23 cellular contexts compared by ENCODE assay signal in genomic region chr15:85314653-85315052, GRCh38.
DNase-seq lines count a peak whose midpoint lies in the region; ATAC-seq and TF ChIP-seq lines count a peak whose summit lies in the region.
"Had no signal": no experiment of that assay in that cellular context is flagged by ENCODE, and none has a peak within 500 bp of the region (broad histone marks: within the 10 kb centered on the region; RNA-seq: fewer than 3 reads in every experiment).

No MANE protein-coding gene starts in this region.

- peaks cover 0 to 3% (median 0%) of the 10 kb centered on the region in 45 donors for H3K27me3 ChIP-seq in dorsolateral prefrontal cortex
- H3K27me3 ChIP-seq: ovary, right atrium auricular region had no signal

- peaks cover 4% of the 10 kb centered on the region for H3K36me3 Mint-ChIP-seq in activated T-helper 1 cell treated with anti-CD3 and anti-CD28 coated beads, Interleukin-12 subunit alpha, Interleukin-12 subunit beta, Interleukin-2, Interleukin-4 antibody, amounts not matched to agents 30 ng/mL and 10 ng/mL and 1 ng/mL, durations not matched to agents 14 hours and 24 hours and 36 hours (ENCODE audit: low read depth)
- H3K36me3 Mint-ChIP-seq in memory B cell: peaks cover 14% of the 10 kb centered on the region
- no peaks in the 10 kb centered on the region for H3K36me3 Mint-ChIP-seq in stimulated activated effector memory CD8-positive, alpha-beta T cell treated with anti-CD3 and anti-CD28 coated beads, Interleukin-12 subunit alpha, Interleukin-12 subunit beta, amount 100 ng/mL, for 72 hours
- H3K36me3 Mint-ChIP-seq: CD8-positive, alpha-beta T cell had no signal

- peak overlapping the region in 1 of 2 donors; percentile 68 for H3K27ac Mint-ChIP-seq in stimulated activated naive CD8-positive, alpha-beta T cell treated with anti-CD3 and anti-CD28 coated beads, Interleukin-15, amount 100 ng/mL, for 72 hours
- H3K27ac Mint-ChIP-seq in activated T-helper 1 cell treated with anti-CD3 and anti-CD28 coated beads, Interleukin-12 subunit alpha, Interleukin-12 subunit beta, Interleukin-2, Interleukin-4 antibody, amounts not matched to agents 30 ng/mL and 10 ng/mL and 1 ng/mL, durations not matched to agents 14 hours and 24 hours and 36 hours: peak overlapping the region; percentile 83
- H3K27ac Mint-ChIP-seq in memory B cell: peak overlapping the region; percentile 99
- no peak overlapping the region for H3K27ac Mint-ChIP-seq in stimulated activated effector memory CD8-positive, alpha-beta T cell treated with anti-CD3 and anti-CD28 coated beads, Interleukin-12 subunit alpha, Interleukin-12 subunit beta, amount 100 ng/mL, for 72 hours
- H3K27ac Mint-ChIP-seq: CD8-positive, alpha-beta T cell had no signal

- ATAC-seq in stimulated activated naive CD8-positive, alpha-beta T cell treated with anti-CD3 and anti-CD28 coated beads, Interleukin-15, Interleukin-2, amounts not matched to agents 100 U/mL and 50 U/mL, for 24 hours: peak; percentile 41
- no peak for ATAC-seq in stimulated activated naive CD8-positive, alpha-beta T cell treated with anti-CD3 and anti-CD28 coated beads, Interleukin-15, amount 100 ng/mL, for 72 hours
- no peak for ATAC-seq in memory B cell (ENCODE audit: low read depth)
- ATAC-seq in stimulated activated effector memory CD8-positive, alpha-beta T cell treated with anti-CD3 and anti-CD28 coated beads, Interleukin-12 subunit alpha, Interleukin-12 subunit beta, amount 100 ng/mL, for 72 hours: no peak
- ATAC-seq: CD8-positive, alpha-beta T cell; HCT116; left cardiac atrium; naive thymus-derived CD4-positive, alpha-beta T cell had no signal

- no peak overlapping the region for H3K27ac ChIP-seq in dorsolateral prefrontal cortex
- H3K27ac ChIP-seq: ovary, right atrium auricular region, RWPE1 had no signal

- no peak for TF ChIP-seq CTCF in dorsolateral prefrontal cortex (IDR thresholded peaks at IDR 0.05 in 54 of 56, conservative IDR thresholded peaks at IDR 0.05 in 2 of 56; ENCODE audit: low read depth in 1 of 56, partially characterized antibody in 56 of 56)

- H3K4me1 Mint-ChIP-seq in stimulated activated naive CD8-positive, alpha-beta T cell treated with anti-CD3 and anti-CD28 coated beads, Interleukin-15, amount 100 ng/mL, for 72 hours: peaks cover 86% of the 10 kb centered on the region
- peaks cover 75% of the 10 kb centered on the region for H3K4me1 Mint-ChIP-seq in activated T-helper 1 cell treated with anti-CD3 and anti-CD28 coated beads, Interleukin-12 subunit alpha, Interleukin-12 subunit beta, Interleukin-2, Interleukin-4 antibody, amounts not matched to agents 30 ng/mL and 10 ng/mL and 1 ng/mL, durations not matched to agents 14 hours and 24 hours and 36 hours (ENCODE audit: low read depth)
- H3K4me1 Mint-ChIP-seq in memory B cell: peaks cover 44% of the 10 kb centered on the region
- H3K4me1 Mint-ChIP-seq in stimulated activated effector memory CD8-positive, alpha-beta T cell treated with anti-CD3 and anti-CD28 coated beads, Interleukin-12 subunit alpha, Interleukin-12 subunit beta, amount 100 ng/mL, for 72 hours: peaks cover 63% of the 10 kb centered on the region

- H3K27me3 Mint-ChIP-seq in stimulated activated naive CD8-positive, alpha-beta T cell treated with anti-CD3 and anti-CD28 coated beads, Interleukin-15, amount 100 ng/mL, for 72 hours: no peaks in the 10 kb centered on the region
- no peaks in the 10 kb centered on the region for H3K27me3 Mint-ChIP-seq in activated T-helper 1 cell treated with anti-CD3 and anti-CD28 coated beads, Interleukin-12 subunit alpha, Interleukin-12 subunit beta, Interleukin-2, Interleukin-4 antibody, amounts not matched to agents 30 ng/mL and 10 ng/mL and 1 ng/mL, durations not matched to agents 14 hours and 24 hours and 36 hours (ENCODE audit: insufficient read depth)
- no peaks in the 10 kb centered on the region for H3K27me3 Mint-ChIP-seq in memory B cell

- no peaks in the 10 kb centered on the region for H3K9me3 Mint-ChIP-seq in stimulated activated naive CD8-positive, alpha-beta T cell treated with anti-CD3 and anti-CD28 coated beads, Interleukin-15, amount 100 ng/mL, for 72 hours
- H3K9me3 Mint-ChIP-seq in activated T-helper 1 cell treated with anti-CD3 and anti-CD28 coated beads, Interleukin-12 subunit alpha, Interleukin-12 subunit beta, Interleukin-2, Interleukin-4 antibody, amounts not matched to agents 30 ng/mL and 10 ng/mL and 1 ng/mL, durations not matched to agents 14 hours and 24 hours and 36 hours: peaks cover 8% of the 10 kb centered on the region
- H3K9me3 Mint-ChIP-seq in memory B cell: no peaks in the 10 kb centered on the region
- H3K9me3 Mint-ChIP-seq in stimulated activated effector memory CD8-positive, alpha-beta T cell treated with anti-CD3 and anti-CD28 coated beads, Interleukin-12 subunit alpha, Interleukin-12 subunit beta, amount 100 ng/mL, for 72 hours: no peaks in the 10 kb centered on the region

- H3K4me3 Mint-ChIP-seq in stimulated activated naive CD8-positive, alpha-beta T cell treated with anti-CD3 and anti-CD28 coated beads, Interleukin-15, amount 100 ng/mL, for 72 hours: no peak overlapping the region
- H3K4me3 Mint-ChIP-seq in activated T-helper 1 cell treated with anti-CD3 and anti-CD28 coated beads, Interleukin-12 subunit alpha, Interleukin-12 subunit beta, Interleukin-2, Interleukin-4 antibody, amounts not matched to agents 30 ng/mL and 10 ng/mL and 1 ng/mL, durations not matched to agents 14 hours and 24 hours and 36 hours: no peak overlapping the region
- no peak overlapping the region for H3K4me3 Mint-ChIP-seq in memory B cell
- no peak overlapping the region for H3K4me3 Mint-ChIP-seq in stimulated activated effector memory CD8-positive, alpha-beta T cell treated with anti-CD3 and anti-CD28 coated beads, Interleukin-12 subunit alpha, Interleukin-12 subunit beta, amount 100 ng/mL, for 72 hours
- H3K4me3 Mint-ChIP-seq: CD8-positive, alpha-beta T cell; naive thymus-derived CD4-positive, alpha-beta T cell had no signal

- H3K4me3 ChIP-seq in dorsolateral prefrontal cortex: no peak overlapping the region
- H3K4me3 ChIP-seq: ovary, right atrium auricular region had no signal

- intact Hi-C loops in activated T-helper 1 cell treated with anti-CD3 and anti-CD28 coated beads, Interleukin-12 subunit alpha, Interleukin-12 subunit beta, Interleukin-2, Interleukin-4 antibody, amounts not matched to agents 30 ng/mL and 10 ng/mL and 1 ng/mL, durations not matched to agents 14 hours and 24 hours and 36 hours (cut with micrococcal nuclease): loop anchor here (5.0 to 10.0 kb wide), 4 partner anchors 230 to 470 kb away; no protein-coding TSS in a partner anchor
- intact Hi-C loops in dorsolateral prefrontal cortex (cut with DNase I): no loop called here

- peak; percentile 30 for DNase-seq in stimulated activated naive CD8-positive, alpha-beta T cell treated with anti-CD3 and anti-CD28 coated beads, Interleukin-15, Interleukin-2, amounts not matched to agents 100 U/mL and 50 U/mL, for 24 hours
- no peak for DNase-seq in stimulated activated naive CD8-positive, alpha-beta T cell treated with anti-CD3 and anti-CD28 coated beads, Interleukin-15, amount 100 ng/mL, for 72 hours
- DNase-seq in activated T-helper 1 cell treated with anti-CD3 and anti-CD28 coated beads, Interleukin-12 subunit alpha, Interleukin-12 subunit beta, Interleukin-2, Interleukin-4 antibody, amounts not matched to agents 30 ng/mL and 10 ng/mL and 1 ng/mL, durations not matched to agents 14 hours and 24 hours and 36 hours (ENCODE audit: low spot score): no peak
- no peak for DNase-seq in memory B cell (ENCODE audit: low spot score in 2 of 2)
- DNase-seq in dorsolateral prefrontal cortex: no peak
- DNase-seq in CD1c-positive myeloid dendritic cell (ENCODE audit: extremely low spot score): no peak
- DNase-seq in GM19240 (ENCODE audit: insufficient read length, low spot score): no peak
- no peak for DNase-seq in stimulated activated effector memory CD8-positive, alpha-beta T cell treated with anti-CD3 and anti-CD28 coated beads, Interleukin-12 subunit alpha, Interleukin-12 subunit beta, amount 100 ng/mL, for 72 hours (ENCODE audit: low spot score in 2 of 2)
- DNase-seq: activated gamma-delta T cell treated with Interleukin-2 at 50 U/mL for 16 hours; anterior cingulate cortex; CD8-positive, alpha-beta T cell; central memory CD4-positive, alpha-beta T cell; head of caudate nucleus; left cardiac atrium; naive thymus-derived CD4-positive, alpha-beta T cell; NCI-H1694; NCI-H2171; NCI-H69; ovary; T-helper 9 cell had no signal
